In genomic region chr5:134003957-134004625, GRCh38 we compare ENCODE assay signal across 1 cellular context.
TF ChIP-seq lines count a peak whose summit lies in the region.

No MANE protein-coding gene starts in this region.

TF ChIP-seq in K562, 482 proteins besides CTCF, POLR2A, EP300 and RAD21 (continued from another document and continues in another):
- no peak for TF ChIP-seq TSHZ1 (CRISPR knock-in tag; IDR thresholded peaks at IDR 0.05)
- no peak for TF ChIP-seq ZNF146 (CRISPR knock-in tag; IDR thresholded peaks at IDR 0.05; ENCODE audit: unreplicated experiment)
- no peak for TF ChIP-seq MYNN (IDR thresholded peaks at IDR 0.05)
- TF ChIP-seq MYNN (CRISPR knock-in tag; IDR thresholded peaks at IDR 0.05): no peak
- TF ChIP-seq ZNF224 (CRISPR knock-in tag; IDR thresholded peaks at IDR 0.05): no peak
- no peak for TF ChIP-seq ATF4 (CRISPR knock-in tag; IDR thresholded peaks at IDR 0.05)
- no peak; the same call in 1 of the 2 replicates for TF ChIP-seq KLF1 (tag; IDR thresholded peaks at IDR 0.05)
- no peak for TF ChIP-seq TRIM24 (IDR thresholded peaks at IDR 0.05)
- TF ChIP-seq TCFL5 (CRISPR knock-in tag; conservative IDR thresholded peaks at IDR 0.05): no peak
- no peak for TF ChIP-seq RFX1 (IDR thresholded peaks at IDR 0.05)
- TF ChIP-seq THRA (IDR thresholded peaks at IDR 0.05): no peak
- TF ChIP-seq ARID4B (CRISPR knock-in tag; IDR thresholded peaks at IDR 0.05): no peak
- no peak for TF ChIP-seq SREBF1 (IDR thresholded peaks at IDR 0.05; ENCODE audit: borderline replicate concordance, low read depth, low read length)
- peak; percentile 88 for TF ChIP-seq MYC (IDR thresholded peaks at IDR 0.05; ENCODE audit: low read depth, low read length)
- no peak for TF ChIP-seq MYC (CRISPR knock-in tag; IDR thresholded peaks at IDR 0.05; ENCODE audit: borderline replicate concordance, low read depth)
- TF ChIP-seq MEF2A (IDR thresholded peaks at IDR 0.05; ENCODE audit: control insufficient read depth, low read depth, low read length): no peak
- TF ChIP-seq STAT5B (CRISPR knock-in tag; IDR thresholded peaks at IDR 0.05): no peak
- TF ChIP-seq ZBTB11 (CRISPR knock-in tag; IDR thresholded peaks at IDR 0.05): peak in 1 of 3 experiments; percentile 53; a peak in 1 of 6 replicates
- TF ChIP-seq GTF2A2 (tag; IDR thresholded peaks at IDR 0.05): no peak
- TF ChIP-seq ZBTB2 (IDR thresholded peaks at IDR 0.05): no peak
- TF ChIP-seq DEAF1 (CRISPR knock-in tag; IDR thresholded peaks at IDR 0.05): no peak
- no peak for TF ChIP-seq STAT5A (IDR thresholded peaks at IDR 0.05; ENCODE audit: borderline replicate concordance, low read length)
- TF ChIP-seq ZC3H4 (CRISPR knock-in tag; IDR thresholded peaks at IDR 0.05; ENCODE audit: borderline replicate concordance): no peak; the same call in 1 of the 2 replicates
- TF ChIP-seq MEF2D (tag; conservative IDR thresholded peaks at IDR 0.05; ENCODE audit: low read depth): no peak
- TF ChIP-seq ILF3 (IDR thresholded peaks at IDR 0.05; ENCODE audit: borderline replicate concordance): peak; percentile 48; the same call in 1 of the 2 replicates
- TF ChIP-seq POLR2H (tag; IDR thresholded peaks at IDR 0.05; ENCODE audit: low read depth): no peak
- no peak for TF ChIP-seq MED1 (CRISPR knock-in tag; IDR thresholded peaks at IDR 0.05; ENCODE audit: borderline replicate concordance)
- no peak for TF ChIP-seq BMI1 (IDR thresholded peaks at IDR 0.05; ENCODE audit: low read length)
- TF ChIP-seq OTX1 (CRISPR knock-in tag; IDR thresholded peaks at IDR 0.05): no peak
- TF ChIP-seq NFE2 (IDR thresholded peaks at IDR 0.05; ENCODE audit: low read depth): no peak
- peak; percentile 36; the same call in 1 of the 2 replicates for TF ChIP-seq CREB3L1 (IDR thresholded peaks at IDR 0.05; ENCODE audit: borderline replicate concordance, low read depth)
- no peak for TF ChIP-seq ZFPM2 (CRISPR knock-in tag; IDR thresholded peaks at IDR 0.05)
